14 cellular contexts compared by ENCODE assay signal in the genomic region with DNA sequence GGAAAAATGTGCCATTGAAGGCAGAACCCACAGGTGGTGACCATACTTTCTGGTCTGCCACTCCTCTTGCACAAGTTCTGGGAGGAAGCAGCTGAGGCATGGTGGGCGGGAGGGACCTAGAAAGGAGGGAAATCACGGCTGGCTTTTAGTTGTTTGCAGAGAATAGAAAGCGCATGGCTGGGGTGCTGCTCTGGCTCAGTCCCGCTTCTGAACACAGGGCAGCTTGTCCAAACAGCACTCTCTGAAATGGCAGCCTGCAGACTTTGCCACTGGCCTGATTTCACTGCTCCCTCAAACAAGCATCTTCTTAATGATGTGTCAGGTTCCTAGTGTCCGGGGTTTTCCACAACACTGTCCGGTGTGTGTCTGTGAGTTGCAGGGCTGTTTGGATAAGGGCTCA.
DNase-seq lines count a peak whose midpoint lies in the region; ATAC-seq and TF ChIP-seq lines count a peak whose summit lies in the region.
"Had no signal": no experiment of that assay in that cellular context is flagged by ENCODE, and none has a peak within 500 bp of the region (broad histone marks: within the 10 kb centered on the region; RNA-seq: fewer than 3 reads in every experiment).

No MANE protein-coding gene starts in this region.

- H3K4me1 Mint-ChIP-seq in stimulated activated naive B cell treated with anti-CD40 and anti-IgM and Interleukin-4, amounts not matched to agents 10 μg/mL and 1 μg/mL and 100 μg/mL, for 72 hours: peaks cover 46 to 53% of the 10 kb centered on the region in 2 donors

- no peak overlapping the region for H3K4me3 ChIP-seq in OCI-LY7 (ENCODE audit: low read depth, low read length, poor library complexity, severe bottlenecking)

- H3K4me3 Mint-ChIP-seq in stimulated activated naive B cell treated with anti-CD40 and anti-IgM and Interleukin-4, amounts not matched to agents 10 μg/mL and 1 μg/mL and 100 μg/mL, for 72 hours: no peak overlapping the region
- H3K4me3 Mint-ChIP-seq: brain; naive thymus-derived CD8-positive, alpha-beta T cell had no signal

- intact Hi-C loops in sciatic nerve (cut with DNase I): no loop called here
- intact Hi-C loops in OCI-LY7 (cut with micrococcal nuclease; ENCODE audit: unreplicated experiment): loop anchor here (5.0 kb wide), 1 partner anchor 230 kb away; no protein-coding TSS in a partner anchor

- TF ChIP-seq CTCF in RWPE1 (conservative IDR thresholded peaks at IDR 0.05; ENCODE audit: low read depth): no peak
- TF ChIP-seq CTCF in foreskin keratinocyte (conservative IDR thresholded peaks at IDR 0.05): no peak
- no peak for TF ChIP-seq CTCF in OCI-LY7 (conservative IDR thresholded peaks at IDR 0.05; ENCODE audit: low read length)
- no peak for TF ChIP-seq CTCF in GM20000 (IDR thresholded peaks at IDR 0.05; ENCODE audit: extremely low read depth, missing control alignments)

- H3K27me3 ChIP-seq in foreskin keratinocyte: no peaks in the 10 kb centered on the region

- H3K9me3 Mint-ChIP-seq in stimulated activated naive B cell treated with anti-CD40 and anti-IgM and Interleukin-4, amounts not matched to agents 10 μg/mL and 1 μg/mL and 100 μg/mL, for 72 hours: no peaks in the 10 kb centered on the region
- H3K9me3 Mint-ChIP-seq: brain; naive thymus-derived CD8-positive, alpha-beta T cell had no signal

- ATAC-seq in foreskin keratinocyte (no peak), sciatic nerve (no peak)
- ATAC-seq in stimulated activated naive B cell treated with anti-CD40 and anti-IgM and Interleukin-4, amounts not matched to agents 10 μg/mL and 1 μg/mL and 100 μg/mL, for 72 hours (replicated peaks): no peak
- ATAC-seq: naive thymus-derived CD8-positive, alpha-beta T cell had no signal

- H3K4me1 ChIP-seq in foreskin keratinocyte: peaks cover 37% of the 10 kb centered on the region
- H3K4me1 ChIP-seq in OCI-LY7 (ENCODE audit: insufficient read depth, low read length, poor library complexity, severe bottlenecking): peaks cover 14% of the 10 kb centered on the region

- no peaks in the 10 kb centered on the region for H4K20me1 ChIP-seq in OCI-LY7 (ENCODE audit: insufficient read depth, low read length)

- H2AFZ ChIP-seq in OCI-LY7 (ENCODE audit: low read length): no peak overlapping the region

- BruUV-seq in OCI-LY7 (replicated peaks; lab: Mats Ljungman, UMichigan): no TSS peak

- DNase-seq in EL: peak; percentile 54
- DNase-seq in RWPE1 (ENCODE audit: low spot score): no peak
- no peak for DNase-seq in foreskin keratinocyte
- DNase-seq in sciatic nerve (ENCODE audit: low spot score): peak; percentile 41
- no peak for DNase-seq in OCI-LY7 (ENCODE audit: low spot score)
- DNase-seq in stimulated activated naive B cell treated with anti-CD40 and anti-IgM and Interleukin-4, amounts not matched to agents 10 μg/mL and 1 μg/mL and 100 μg/mL, for 72 hours: no peak
- DNase-seq in GM20000 (ENCODE audit: low spot score): no peak
- no peak for DNase-seq in NCI-H226
- DNase-seq: activated CD8-positive, alpha-beta memory T cell treated with anti-CD3 and anti-CD28 coated beads, Interleukin-2, amount 50 U/mL, for 48 hours; DMS 273 treated with DMSO at 0.1 percent for 48 hours; hippocampal formation; naive thymus-derived CD8-positive, alpha-beta T cell; NCI-H774 had no signal

- CTCF ChIA-PET in RWPE1 (lab: Yijun Ruan, JAX) (interaction anchor here (0.7 kb wide), 1 partner anchor 222 kb away, joined by 5 read pairs; no protein-coding TSS in a partner anchor), OCI-LY7 (lab: Charles Lee; ENCODE audit: unreplicated experiment) (no interaction called here)

- no peak overlapping the region for H3K4me2 ChIP-seq in OCI-LY7 (ENCODE audit: low read length)

- POLR2A ChIA-PET in RWPE1 (lab: Yijun Ruan, JAX; ENCODE audit: low non-redundant PET): interaction anchor here (0.6 to 1.0 kb wide), 2 partner anchors 51 to 1136 kb away, joined by 3 to 4 read pairs; no protein-coding TSS in a partner anchor
- POLR2A ChIA-PET in OCI-LY7 (lab: Charles Lee): interaction anchor here (0.6 kb wide), 2 partner anchors 9 to 343 kb away, joined by 3 read pairs; a partner anchor contains a TSS

- no peaks in the 10 kb centered on the region for H3K27me3 Mint-ChIP-seq in stimulated activated naive B cell treated with anti-CD40 and anti-IgM and Interleukin-4, amounts not matched to agents 10 μg/mL and 1 μg/mL and 100 μg/mL, for 72 hours
- H3K27me3 Mint-ChIP-seq: brain; naive thymus-derived CD8-positive, alpha-beta T cell had no signal

- H3K36me3 ChIP-seq in OCI-LY7 (ENCODE audit: insufficient read depth, low read length): peaks cover 55% of the 10 kb centered on the region

- peaks cover 43 to 56% of the 10 kb centered on the region in 2 donors for H3K36me3 Mint-ChIP-seq in stimulated activated naive B cell treated with anti-CD40 and anti-IgM and Interleukin-4, amounts not matched to agents 10 μg/mL and 1 μg/mL and 100 μg/mL, for 72 hours

- no peaks in the 10 kb centered on the region for H3K9me3 ChIP-seq in OCI-LY7 (ENCODE audit: low read length)

- H3K79me2 ChIP-seq in OCI-LY7 (ENCODE audit: insufficient read depth, low read depth, low read length): no peaks in the 10 kb centered on the region

- H3K27ac ChIP-seq in RWPE1 (peak overlapping the region; percentile 50), foreskin keratinocyte (peak overlapping the region; percentile 58), OCI-LY7 (ENCODE audit: low read depth, low read length, poor library complexity, severe bottlenecking) (no peak overlapping the region)

- H3K9me2 ChIP-seq in OCI-LY7 (ENCODE audit: insufficient read depth, low read length): no peaks in the 10 kb centered on the region

- H3K27ac Mint-ChIP-seq in stimulated activated naive B cell treated with anti-CD40 and anti-IgM and Interleukin-4, amounts not matched to agents 10 μg/mL and 1 μg/mL and 100 μg/mL, for 72 hours: no peak overlapping the region

Comparison
In these comparisons a context has a peak if more than half of its experiments do, and no peak if none do; other contexts are left out.
1. DNase-seq: peak in EL (single experiment) and sciatic nerve (single experiment); none in RWPE1 (single experiment), foreskin keratinocyte (0 of 2), OCI-LY7 (single experiment), stimulated activated naive B cell treated with anti-CD40 and anti-IgM and Interleukin-4, amounts not matched to agents 10 μg/mL and 1 μg/mL and 100 μg/mL, for 72 hours (single experiment), GM20000 (single experiment) and NCI-H226 (single experiment).